1 cellular context compared by ENCODE assay signal in the genomic region with DNA sequence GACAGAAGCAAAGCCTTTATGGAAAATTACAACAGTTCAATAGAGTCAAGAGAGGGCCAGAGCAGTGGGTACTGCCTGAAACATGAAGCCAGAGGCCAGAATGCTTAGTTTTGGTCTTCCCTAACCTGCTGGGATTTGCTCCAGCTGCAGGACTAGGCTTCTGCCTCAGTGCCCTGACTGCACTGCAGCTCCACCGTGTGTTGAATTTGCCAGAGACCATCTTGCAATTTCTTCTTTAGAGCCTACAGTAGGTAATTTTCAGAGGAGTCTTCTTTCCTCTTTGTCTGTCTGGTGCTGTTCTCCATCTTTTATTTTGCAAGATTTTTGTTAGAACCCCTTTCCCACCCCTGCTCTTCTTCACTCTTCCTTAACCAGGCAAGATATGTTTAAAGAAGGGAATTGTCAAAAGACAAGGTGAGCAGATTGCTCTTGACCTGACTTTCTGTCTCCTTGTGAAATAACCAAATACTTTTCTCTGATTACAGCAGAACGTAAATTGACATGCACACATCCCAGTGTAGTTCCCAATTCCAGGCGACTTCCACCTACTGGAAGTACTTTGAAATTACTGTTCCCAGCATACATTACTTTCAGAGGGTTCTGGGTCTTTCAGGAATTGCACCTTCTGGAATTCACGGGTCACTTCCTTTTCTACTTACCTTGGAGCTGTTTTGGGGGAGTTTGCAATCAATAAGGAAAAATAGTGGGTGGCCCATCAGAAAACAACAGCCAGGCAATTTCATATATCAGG.
TF ChIP-seq lines count a peak whose summit lies in the region.

No MANE protein-coding gene starts in this region.

TF ChIP-seq in H1, 55 proteins besides CTCF, POLR2A, EP300 and RAD21 (continued from another document):
- TF ChIP-seq KDM1A (IDR thresholded peaks at IDR 0.05; ENCODE audit: borderline replicate concordance, low read length) = no peak
- no peak for TF ChIP-seq PHF8 (conservative IDR thresholded peaks at IDR 0.05; ENCODE audit: low read depth, low read length)
- no peak for TF ChIP-seq JUND (IDR thresholded peaks at IDR 0.05; ENCODE audit: low read length)
- TF ChIP-seq TEAD4 (IDR thresholded peaks at IDR 0.05; ENCODE audit: low read depth, low read length) = no peak
- no peak for TF ChIP-seq RNF2 (IDR thresholded peaks at IDR 0.05; ENCODE audit: borderline replicate concordance, low read depth, low read length, missing control alignments, poor library complexity, severe bottlenecking)
TF ChIP-seq in H1: peak in this region for 0.
